In the genomic region with DNA sequence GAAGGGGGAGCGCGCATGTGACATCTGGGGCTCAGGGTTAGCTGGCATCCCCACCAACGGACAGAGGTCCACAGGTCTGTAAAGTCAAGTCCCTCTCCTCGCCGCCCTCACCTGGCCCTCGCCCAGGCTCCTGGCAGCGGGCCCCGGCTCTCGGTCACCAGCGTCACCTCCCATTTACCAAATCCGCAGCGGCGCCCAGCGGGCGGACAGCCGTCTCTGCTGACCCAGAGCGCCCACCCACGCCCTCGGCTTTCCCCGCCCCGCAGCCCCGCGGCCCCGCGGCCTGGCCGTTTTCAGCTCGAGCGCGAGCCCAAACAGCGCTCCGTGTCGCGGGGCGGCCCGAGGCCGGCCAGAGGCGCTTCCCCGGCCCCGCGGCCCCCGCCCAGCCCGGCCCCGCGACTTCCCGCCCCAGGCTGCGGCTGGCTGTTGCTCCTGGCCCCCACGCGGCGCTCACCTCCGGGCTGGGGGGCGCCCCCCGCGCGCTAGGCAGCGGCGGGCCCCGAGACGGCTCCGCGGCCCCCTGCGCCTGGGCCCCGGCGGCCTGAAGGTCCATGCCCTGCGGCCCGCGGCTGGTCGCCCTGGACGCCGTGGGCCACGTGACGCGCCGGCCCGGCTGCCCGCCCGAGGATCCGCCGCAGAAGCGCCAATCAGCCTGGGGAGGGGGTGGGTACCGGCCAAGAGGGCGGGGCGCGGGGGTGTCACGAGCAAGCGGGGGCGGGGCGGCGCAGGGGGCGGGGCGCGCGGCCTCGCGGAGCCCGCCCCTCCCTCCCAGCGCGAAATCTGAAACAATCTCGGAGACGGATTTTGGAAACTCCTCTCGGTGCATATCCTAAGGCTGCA, we compare ENCODE assay signal across 8 cellular contexts. TPM values are rescaled to one million over a fixed set of nuclear protein-coding genes. Genes with fewer than 3 reads are reported as not detected.
A peak's percentile ranks its signal among the peaks of the same experiment; 100 is the strongest.
DNase-seq lines count a peak whose midpoint lies in the region; ATAC-seq, FAIRE-seq and TF ChIP-seq lines count a peak whose summit lies in the region.

TSS of gene COPRS (minus strand) at position 598 of the 840 bp plus-strand sequence. CDS start at position 553, 45 bp downstream.

- H3K9me3 ChIP-seq in kidney (ENCODE audit: control insufficient read depth in 1 of 2, low read length in 2 of 2), result no peaks in the 10 kb centered on the region

- intact Hi-C loops in kidney (cut with DNase I), result no loop called here

- ATAC-seq in HG02973 (IDR thresholded peaks at IDR 0.05; ENCODE audit: unreplicated experiment) (peak; percentile 65), GM21737 (IDR thresholded peaks at IDR 0.05; ENCODE audit: unreplicated experiment) (no peak)

- DNase-seq in NCI-H226, result peak; percentile 78
- peak; percentile 67 for DNase-seq in activated CD4-positive, alpha-beta T cell treated with anti-CD3 and anti-CD28 coated beads for 1 hour
- DNase-seq in cerebellar nuclear complex (lab: John Stamatoyannopoulos, UW), result peak; percentile 3 to 41
- DNase-seq in kidney, result peak; percentile 97
- peak; percentile 69 to 70 for DNase-seq in stimulated activated CD4-positive, alpha-beta T cell treated with anti-CD3 and anti-CD28 coated beads, Interleukin-15, amount 100 ng/mL, for 1 hour (ENCODE audit: low read depth in 1 of 2, low spot score in 1 of 2)

- TF ChIP-seq CTCF in GM12875 (IDR thresholded peaks at IDR 0.05; ENCODE audit: borderline replicate concordance, insufficient read depth, low read depth, low read length) (no peak), kidney (IDR thresholded peaks at IDR 0.05; ENCODE audit: borderline replicate concordance, extremely low read depth, insufficient read depth) (no peak)

- peak within 1 kb of the TSS; percentile 56 for H3K4me3 ChIP-seq in GM12875 (ENCODE audit: low read depth, low read length)
- H3K4me3 ChIP-seq in kidney (ENCODE audit: low read length in 2 of 2), result peak within 1 kb of the TSS; percentile 69 to 84

- H3K27ac ChIP-seq in kidney (ENCODE audit: low read depth in 2 of 2, low read length in 2 of 2), result peak within 1 kb of the TSS; percentile 18 to 47

- H3K9ac ChIP-seq in kidney (ENCODE audit: low read length in 2 of 2), result peak within 1 kb of the TSS in 1 of 2 donors; percentile 68

- H3K4me1 ChIP-seq in kidney (ENCODE audit: control insufficient read depth in 1 of 2, insufficient read depth in 1 of 2, low read depth in 1 of 2, low read length in 2 of 2), result peaks cover 10 to 18% of the 10 kb centered on the region in 2 donors

- no peak for FAIRE-seq in kidney (lab: Jason Lieb, UNC)

- peaks cover 0 to 2% of the 10 kb centered on the region in 2 donors for H3K36me3 ChIP-seq in kidney (ENCODE audit: control insufficient read depth in 1 of 2, insufficient read depth in 2 of 2, low read length in 2 of 2)

RNA-seq across cellular contexts. Expression of gene COPRS, which starts in this region (rescaled TPM):
- total RNA-seq in kidney, result 34.3 TPM
- polyA plus RNA-seq in kidney (ENCODE audit: insufficient read depth, low read depth, low replicate concordance), result 124 TPM

Comparison
In these comparisons a context has a peak if more than half of its experiments do, and no peak if none do; other contexts are left out.
1. DNase-seq: peak in every context shown above with its lines; median percentile 97 in kidney; 78 in NCI-H226; 70 in stimulated activated CD4-positive, alpha-beta T cell treated with anti-CD3 and anti-CD28 coated beads, Interleukin-15, amount 100 ng/mL, for 1 hour; 67 in activated CD4-positive, alpha-beta T cell treated with anti-CD3 and anti-CD28 coated beads for 1 hour; 22 in cerebellar nuclear complex.